ENCODE assay signal across 26 cellular contexts in genomic region chr7:33986456-33986855, GRCh38.
DNase-seq lines count a peak whose midpoint lies in the region; ATAC-seq, FAIRE-seq and TF ChIP-seq lines count a peak whose summit lies in the region.
"Had no signal": no experiment of that assay in that cellular context is flagged by ENCODE, and none has a peak within 500 bp of the region (broad histone marks: within the 10 kb centered on the region; RNA-seq: fewer than 3 reads in every experiment).

No MANE protein-coding gene starts in this region.

- peak; percentile 5 for FAIRE-seq in astrocyte (lab: Jason Lieb, UNC)
- no peak for FAIRE-seq in D721Med (lab: Jason Lieb, UNC)
- FAIRE-seq: H1 had no signal

- H4K91ac ChIP-seq in mesenchymal stem cell (ENCODE audit: low read length) = no peak overlapping the region

- no peaks in the 10 kb centered on the region for H3K36me3 Mint-ChIP-seq in astrocyte (ENCODE audit: low read depth, unreplicated experiment)
- H3K36me3 Mint-ChIP-seq in activated naive CD4-positive, alpha-beta T cell treated with anti-CD3 and anti-CD28 coated beads for 36 hours (ENCODE audit: low read depth) = no peaks in the 10 kb centered on the region
- H3K36me3 Mint-ChIP-seq: activated naive CD4-positive, alpha-beta T cell treated with anti-CD3 and anti-CD28 coated beads, Interleukin-2, amount 50 U/mL, for 24 hours had no signal

- no peak overlapping the region for H2BK120ac ChIP-seq in mesenchymal stem cell (ENCODE audit: low read depth, low read length)

- H3K18ac ChIP-seq in mesenchymal stem cell (ENCODE audit: low read depth in 1 of 2, low read length in 2 of 2) = no peak overlapping the region

- H3K27me3 ChIP-seq in cardiac muscle cell = no peaks in the 10 kb centered on the region
- H3K27me3 ChIP-seq in right atrium auricular region = no peaks in the 10 kb centered on the region
- no peaks in the 10 kb centered on the region for H3K27me3 ChIP-seq in astrocyte (ENCODE audit: insufficient read depth, low read length)
- no peaks in the 10 kb centered on the region for H3K27me3 ChIP-seq in mesenchymal stem cell (ENCODE audit: control insufficient read depth in 1 of 2, insufficient read depth in 1 of 2, low read length in 2 of 2)
- H3K27me3 ChIP-seq in upper lobe of right lung = no peaks in the 10 kb centered on the region
- H3K27me3 ChIP-seq: ascending aorta, right lobe of liver, transverse colon had no signal

- H3K36me3 ChIP-seq in cardiac muscle cell = peaks cover 15% of the 10 kb centered on the region
- no peaks in the 10 kb centered on the region for H3K36me3 ChIP-seq in right atrium auricular region
- H3K36me3 ChIP-seq in astrocyte (ENCODE audit: insufficient read depth, low read length) = no peaks in the 10 kb centered on the region
- H3K36me3 ChIP-seq in mesenchymal stem cell (ENCODE audit: control insufficient read depth in 1 of 2, insufficient read depth in 2 of 2, low read depth in 1 of 2, low read length in 2 of 2) = no peaks in the 10 kb centered on the region
- H3K36me3 ChIP-seq in upper lobe of right lung = no peaks in the 10 kb centered on the region
- H3K36me3 ChIP-seq: ascending aorta, right lobe of liver, transverse colon had no signal

- H2BK15ac ChIP-seq in mesenchymal stem cell (ENCODE audit: low read depth, poor library complexity, severe bottlenecking) = no peak overlapping the region

- no peak overlapping the region for H3K4ac ChIP-seq in mesenchymal stem cell (ENCODE audit: low read depth in 1 of 2, low read length in 2 of 2)

- no peak overlapping the region for H2AK5ac ChIP-seq in mesenchymal stem cell (ENCODE audit: low read length, severe bottlenecking)

- no peaks in the 10 kb centered on the region for H3K9me3 ChIP-seq in cardiac muscle cell (ENCODE audit: low read depth)
- H3K9me3 ChIP-seq in right atrium auricular region = no peaks in the 10 kb centered on the region
- H3K9me3 ChIP-seq in astrocyte (ENCODE audit: insufficient read depth, low read depth, low read length) = no peaks in the 10 kb centered on the region
- no peaks in the 10 kb centered on the region for H3K9me3 ChIP-seq in mesenchymal stem cell (ENCODE audit: control insufficient read depth, low read length)
- no peaks in the 10 kb centered on the region for H3K9me3 ChIP-seq in upper lobe of right lung
- H3K9me3 ChIP-seq: ascending aorta, right lobe of liver, transverse colon had no signal

- H4K20me1 ChIP-seq in astrocyte (ENCODE audit: insufficient read depth, low read length) = no peaks in the 10 kb centered on the region

- H3K4me3 ChIP-seq in cardiac muscle cell = no peak overlapping the region
- H3K4me3 ChIP-seq in right atrium auricular region = no peak overlapping the region
- H3K4me3 ChIP-seq in astrocyte (ENCODE audit: insufficient read depth, low read depth, low read length) = peak overlapping the region; percentile 11
- H3K4me3 ChIP-seq in mesenchymal stem cell (ENCODE audit: insufficient read depth in 1 of 2, low read depth in 1 of 2, low read length in 2 of 2) = no peak overlapping the region
- no peak overlapping the region for H3K4me3 ChIP-seq in upper lobe of right lung
- H3K4me3 ChIP-seq: ascending aorta, right lobe of liver, transverse colon had no signal

- H3K14ac ChIP-seq in mesenchymal stem cell (ENCODE audit: low read length in 2 of 2) = no peak overlapping the region

- H3K4me3 Mint-ChIP-seq in astrocyte (ENCODE audit: unreplicated experiment) = no peak overlapping the region
- H3K4me3 Mint-ChIP-seq in activated naive CD4-positive, alpha-beta T cell treated with anti-CD3 and anti-CD28 coated beads for 36 hours = no peak overlapping the region
- H3K4me3 Mint-ChIP-seq: activated B cell treated with CpG ODN at 0.5 μM for 24 hours; activated naive CD4-positive, alpha-beta T cell treated with anti-CD3 and anti-CD28 coated beads, Interleukin-2, amount 50 U/mL, for 24 hours; activated T-helper 1 cell treated with anti-CD3 and anti-CD28 coated beads, Interleukin-12 subunit alpha, Interleukin-12 subunit beta, Interleukin-2, Interleukin-4 antibody, amounts not matched to agents 30 ng/mL and 10 ng/mL and 1 ng/mL, durations not matched to agents 14 hours and 24 hours and 36 hours; nephron; stimulated activated naive CD8-positive, alpha-beta T cell treated with anti-CD3 and anti-CD28 coated beads, Interleukin-15, Interleukin-2, amounts not matched to agents 100 ng/mL and 50 ng/mL, for 24 hours had no signal

- no peak overlapping the region for H2BK5ac ChIP-seq in mesenchymal stem cell (ENCODE audit: low read depth, low read length, poor library complexity, severe bottlenecking)

- H3K9ac ChIP-seq in astrocyte (ENCODE audit: low read length) = peak overlapping the region; percentile 50
- H3K9ac ChIP-seq in mesenchymal stem cell (ENCODE audit: low read length) = peak overlapping the region; percentile 89
- H3K9ac ChIP-seq: KMS-11, parathyroid adenoma had no signal

- H3K4me1 ChIP-seq in cardiac muscle cell (ENCODE audit: low read depth) (peaks cover 5% of the 10 kb centered on the region), right atrium auricular region (no peaks in the 10 kb centered on the region), astrocyte (ENCODE audit: insufficient read depth, low read length) (peaks cover 30% of the 10 kb centered on the region), mesenchymal stem cell (ENCODE audit: control insufficient read depth, insufficient read depth, low read depth, low read length) (peaks cover 2% of the 10 kb centered on the region), upper lobe of right lung (no peaks in the 10 kb centered on the region)
- H3K4me1 ChIP-seq: ascending aorta, parathyroid adenoma, right lobe of liver had no signal

- no peaks in the 10 kb centered on the region for H3K9me3 Mint-ChIP-seq in astrocyte (ENCODE audit: unreplicated experiment)
- H3K9me3 Mint-ChIP-seq in activated naive CD4-positive, alpha-beta T cell treated with anti-CD3 and anti-CD28 coated beads for 36 hours = no peaks in the 10 kb centered on the region
- H3K9me3 Mint-ChIP-seq: activated B cell treated with CpG ODN at 0.5 μM for 24 hours; activated naive CD4-positive, alpha-beta T cell treated with anti-CD3 and anti-CD28 coated beads, Interleukin-2, amount 50 U/mL, for 24 hours; activated T-helper 1 cell treated with anti-CD3 and anti-CD28 coated beads, Interleukin-12 subunit alpha, Interleukin-12 subunit beta, Interleukin-2, Interleukin-4 antibody, amounts not matched to agents 30 ng/mL and 10 ng/mL and 1 ng/mL, durations not matched to agents 14 hours and 24 hours and 36 hours; stimulated activated naive CD8-positive, alpha-beta T cell treated with anti-CD3 and anti-CD28 coated beads, Interleukin-15, Interleukin-2, amounts not matched to agents 100 ng/mL and 50 ng/mL, for 24 hours had no signal

- H3K79me2 ChIP-seq in astrocyte (ENCODE audit: insufficient read depth, low read length) = no peaks in the 10 kb centered on the region
- H3K79me2 ChIP-seq: parathyroid adenoma had no signal

- peak overlapping the region; percentile 72 for H3K27ac Mint-ChIP-seq in astrocyte (ENCODE audit: unreplicated experiment)
- H3K27ac Mint-ChIP-seq in activated naive CD4-positive, alpha-beta T cell treated with anti-CD3 and anti-CD28 coated beads for 36 hours = no peak overlapping the region
- H3K27ac Mint-ChIP-seq: activated B cell treated with CpG ODN at 0.5 μM for 24 hours; activated naive CD4-positive, alpha-beta T cell treated with anti-CD3 and anti-CD28 coated beads, Interleukin-2, amount 50 U/mL, for 24 hours; activated T-helper 1 cell treated with anti-CD3 and anti-CD28 coated beads, Interleukin-12 subunit alpha, Interleukin-12 subunit beta, Interleukin-2, Interleukin-4 antibody, amounts not matched to agents 30 ng/mL and 10 ng/mL and 1 ng/mL, durations not matched to agents 14 hours and 24 hours and 36 hours; nephron; stimulated activated naive CD8-positive, alpha-beta T cell treated with anti-CD3 and anti-CD28 coated beads, Interleukin-15, Interleukin-2, amounts not matched to agents 100 ng/mL and 50 ng/mL, for 24 hours had no signal

- intact Hi-C loops in activated naive CD4-positive, alpha-beta T cell treated with anti-CD3 and anti-CD28 coated beads for 36 hours (cut with micrococcal nuclease) = no loop called here
- intact Hi-C loops in upper lobe of right lung (cut with DNase I) = no loop called here

- H3K4me1 Mint-ChIP-seq in astrocyte (ENCODE audit: low read depth, unreplicated experiment) = peaks cover 27% of the 10 kb centered on the region
- no peaks in the 10 kb centered on the region for H3K4me1 Mint-ChIP-seq in activated naive CD4-positive, alpha-beta T cell treated with anti-CD3 and anti-CD28 coated beads for 36 hours (ENCODE audit: low read depth)
- H3K4me1 Mint-ChIP-seq: activated B cell treated with CpG ODN at 0.5 μM for 24 hours; activated naive CD4-positive, alpha-beta T cell treated with anti-CD3 and anti-CD28 coated beads, Interleukin-2, amount 50 U/mL, for 24 hours; nephron had no signal

- no peak overlapping the region for H3K23ac ChIP-seq in mesenchymal stem cell (ENCODE audit: low read length in 2 of 2)

- no peak overlapping the region for H2AFZ ChIP-seq in astrocyte (ENCODE audit: low read depth, low read length)
- H2AFZ ChIP-seq in mesenchymal stem cell (ENCODE audit: low read depth, low read length) = no peak overlapping the region
- H2AFZ ChIP-seq: parathyroid adenoma had no signal

- no peak overlapping the region for H2BK12ac ChIP-seq in mesenchymal stem cell (ENCODE audit: low read length in 2 of 2)

- 0% methylated on average over 1 of the region's 2 CpGs for WGBS in mesenchymal stem cell

- TF ChIP-seq CTCF in cardiac muscle cell (IDR thresholded peaks at IDR 0.05; ENCODE audit: low read depth, low read length) = no peak
- no peak for TF ChIP-seq CTCF in right atrium auricular region (IDR thresholded peaks at IDR 0.05)
- TF ChIP-seq CTCF in astrocyte (IDR thresholded peaks at IDR 0.05; ENCODE audit: insufficient read depth, low read depth, low read length) = no peak
- TF ChIP-seq CTCF in D721Med (IDR thresholded peaks at IDR 0.05; ENCODE audit: insufficient read depth, missing control alignments) = no peak
- no peak for TF ChIP-seq CTCF in upper lobe of right lung (IDR thresholded peaks at IDR 0.05)

- DNase-seq in cardiac muscle cell (ENCODE audit: low read depth in 1 of 2, low spot score in 1 of 2) (no peak), right atrium auricular region (ENCODE audit: low spot score) (no peak), astrocyte (ENCODE audit: low read depth) (no peak), mesenchymal stem cell (peak; percentile 56), D721Med (ENCODE audit: insufficient read length, low spot score) (no peak), upper lobe of right lung (no peak)
- DNase-seq in activated naive CD4-positive, alpha-beta T cell treated with anti-CD3 and anti-CD28 coated beads for 36 hours = no peak
- DNase-seq: activated B cell treated with CpG ODN at 0.5 μM for 24 hours; activated CD4-positive, alpha-beta T cell treated with anti-CD3 and anti-CD28 coated beads, Interleukin-2, amount 50 U/mL, for 4 hours; cerebellar nuclear complex; left ventricle myocardium superior; NCI-H1694; NCI-H526 treated with DMSO at 0.1 percent for 48 hours; right lobe of liver; Right ventricle myocardium superior; stimulated activated CD4-positive, alpha-beta T cell treated with anti-CD3 and anti-CD28 coated beads, Interleukin-15, amount 100 ng/mL, for 24 hours; transverse colon had no signal

- ATAC-seq in GM21528 (IDR thresholded peaks at IDR 0.05; ENCODE audit: low FRiP score, unreplicated experiment) = no peak
- ATAC-seq in upper lobe of right lung = no peak

- H3K4me2 ChIP-seq in astrocyte (ENCODE audit: low read length) (peak overlapping the region; percentile 63), mesenchymal stem cell (ENCODE audit: low read length, poor library complexity, severe bottlenecking) (no peak overlapping the region)
- H3K4me2 ChIP-seq: KMS-11 had no signal

- no peaks in the 10 kb centered on the region for H3K27me3 Mint-ChIP-seq in astrocyte (ENCODE audit: low read depth, unreplicated experiment)
- peaks cover 1% of the 10 kb centered on the region for H3K27me3 Mint-ChIP-seq in activated naive CD4-positive, alpha-beta T cell treated with anti-CD3 and anti-CD28 coated beads for 36 hours (ENCODE audit: low read depth)
- H3K27me3 Mint-ChIP-seq: activated B cell treated with CpG ODN at 0.5 μM for 24 hours; activated naive CD4-positive, alpha-beta T cell treated with anti-CD3 and anti-CD28 coated beads, Interleukin-2, amount 50 U/mL, for 24 hours had no signal

- H3K27ac ChIP-seq in cardiac muscle cell (peak overlapping the region; percentile 78), right atrium auricular region (no peak overlapping the region), astrocyte (ENCODE audit: low read depth, low read length) (peak overlapping the region; percentile 89), mesenchymal stem cell (ENCODE audit: low read length, poor library complexity, severe bottlenecking) (peak overlapping the region; percentile 63), upper lobe of right lung (no peak overlapping the region)
- H3K27ac ChIP-seq: ascending aorta, KMS-11, parathyroid adenoma, right lobe of liver had no signal

- H3K79me1 ChIP-seq in mesenchymal stem cell (replicated peaks; ENCODE audit: low read length, poor library complexity, severe bottlenecking) = no peaks in the 10 kb centered on the region

- CTCF ChIA-PET in activated naive CD4-positive, alpha-beta T cell treated with anti-CD3 and anti-CD28 coated beads for 36 hours (lab: Charles Lee) = no interaction called here

- H4K8ac ChIP-seq in mesenchymal stem cell (ENCODE audit: low read length) = no peak overlapping the region

Comparison
In these comparisons a context has a peak if more than half of its experiments do, and no peak if none do; other contexts are left out.
1. H3K27ac ChIP-seq: peak in cardiac muscle cell (single experiment), astrocyte (single experiment) and mesenchymal stem cell (single experiment); none in right atrium auricular region (0 of 2) and upper lobe of right lung (single experiment).